8 cellular contexts compared by ENCODE assay signal in the genomic region with DNA sequence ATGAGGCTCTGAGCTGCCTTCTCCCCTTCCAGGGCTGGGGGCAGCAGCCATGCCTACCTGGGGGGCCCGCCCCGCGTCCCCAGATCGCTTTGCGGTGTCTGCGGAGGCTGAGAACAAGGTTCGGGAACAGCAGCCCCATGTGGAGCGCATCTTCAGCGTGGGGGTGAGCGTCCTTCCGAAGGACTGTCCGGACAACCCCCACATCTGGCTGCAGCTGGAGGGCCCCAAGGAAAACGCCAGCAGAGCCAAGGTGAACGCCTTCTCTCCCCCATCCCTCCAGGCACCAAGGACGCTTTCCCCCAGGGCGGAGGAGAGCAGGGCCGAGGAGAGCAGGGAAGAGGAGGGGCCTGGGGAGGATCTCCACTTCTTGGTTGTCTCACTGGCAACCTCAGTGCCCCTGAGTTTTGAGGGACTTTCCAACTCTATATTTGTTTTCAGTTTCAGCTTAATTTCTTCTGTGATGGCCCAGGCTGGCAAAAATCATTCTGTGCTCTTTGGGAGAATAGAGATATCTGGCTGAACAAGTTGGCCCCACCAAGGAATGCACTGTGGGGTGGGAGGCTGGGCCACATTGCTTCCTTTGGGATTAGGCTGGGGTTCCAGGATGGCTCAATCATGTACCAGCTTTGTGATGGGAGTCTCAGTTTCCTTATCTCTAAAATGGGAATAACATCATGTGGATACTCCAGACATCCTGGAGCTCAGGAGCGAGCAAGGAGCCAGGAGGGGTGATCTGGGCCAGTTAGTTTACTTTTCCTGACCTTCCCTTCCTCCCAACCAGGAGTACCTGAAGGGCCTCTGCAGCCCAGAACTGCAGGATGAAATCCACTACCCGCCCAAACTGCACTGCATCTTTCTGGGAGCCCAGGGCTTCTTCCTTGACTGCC. TPM values are rescaled to one million over a fixed set of nuclear protein-coding genes. Genes with fewer than 3 reads are reported as not detected.
DNase-seq lines count a peak whose midpoint lies in the region; ATAC-seq and TF ChIP-seq lines count a peak whose summit lies in the region.

No MANE protein-coding gene starts in this region.

- H3K36me3 ChIP-seq in lower lobe of right lung, result peaks cover 38% of the 10 kb centered on the region

- H3K36me3 Mint-ChIP-seq in central memory CD8-positive, alpha-beta T cell (ENCODE audit: insufficient read depth), result peaks cover 40% of the 10 kb centered on the region
- H3K36me3 Mint-ChIP-seq in stimulated activated memory B cell treated with anti-CD40 and anti-IgM and Interleukin-4, amounts not matched to agents 10 μg/mL and 1 μg/mL and 100 μg/mL, for 72 hours, result peaks cover 38% of the 10 kb centered on the region

- H3K27ac ChIP-seq in lower lobe of right lung, result peak overlapping the region; percentile 97

- H3K4me1 ChIP-seq in lower lobe of right lung, result peaks cover 48% of the 10 kb centered on the region

- no peaks in the 10 kb centered on the region for H3K9me3 Mint-ChIP-seq in central memory CD8-positive, alpha-beta T cell
- H3K9me3 Mint-ChIP-seq in stimulated activated memory B cell treated with anti-CD40 and anti-IgM and Interleukin-4, amounts not matched to agents 10 μg/mL and 1 μg/mL and 100 μg/mL, for 72 hours, result no peaks in the 10 kb centered on the region

- H3K27me3 ChIP-seq in lower lobe of right lung (ENCODE audit: low read depth), result no peaks in the 10 kb centered on the region

- H3K4me3 ChIP-seq in lower lobe of right lung, result peak overlapping the region; percentile 90

- H3K9me3 ChIP-seq in lower lobe of right lung, result no peaks in the 10 kb centered on the region

- peak overlapping the region; percentile 83 for H3K4me3 Mint-ChIP-seq in central memory CD8-positive, alpha-beta T cell
- H3K4me3 Mint-ChIP-seq in stimulated activated memory B cell treated with anti-CD40 and anti-IgM and Interleukin-4, amounts not matched to agents 10 μg/mL and 1 μg/mL and 100 μg/mL, for 72 hours, result peak overlapping the region; percentile 84

- peak overlapping the region; percentile 83 for H3K27ac Mint-ChIP-seq in central memory CD8-positive, alpha-beta T cell (ENCODE audit: low read depth)
- H3K27ac Mint-ChIP-seq in stimulated activated memory B cell treated with anti-CD40 and anti-IgM and Interleukin-4, amounts not matched to agents 10 μg/mL and 1 μg/mL and 100 μg/mL, for 72 hours, result peak overlapping the region; percentile 98

- no peak for TF ChIP-seq CTCF in lower lobe of right lung (IDR thresholded peaks at IDR 0.05)

- H3K27me3 Mint-ChIP-seq in central memory CD8-positive, alpha-beta T cell, result no peaks in the 10 kb centered on the region
- H3K27me3 Mint-ChIP-seq in stimulated activated memory B cell treated with anti-CD40 and anti-IgM and Interleukin-4, amounts not matched to agents 10 μg/mL and 1 μg/mL and 100 μg/mL, for 72 hours, result no peaks in the 10 kb centered on the region

- DNase-seq in EL (peak; percentile 69), T-helper 9 cell (peak; percentile 41), lower lobe of right lung (no peak), DMS 273 treated with DMSO at 0.1 percent for 48 hours (lab: John Stamatoyannopoulos, UW) (no peak)
- DNase-seq in central memory CD8-positive, alpha-beta T cell (ENCODE audit: low spot score in 2 of 2), result peak; percentile 23 to 48

- peak; percentile 45 for ATAC-seq in HG02642 (IDR thresholded peaks at IDR 0.05; ENCODE audit: poor library complexity, unreplicated experiment)
- peak; percentile 61 for ATAC-seq in central memory CD8-positive, alpha-beta T cell (replicated peaks; ENCODE audit: extremely low read depth, poor library complexity, severe bottlenecking)
- ATAC-seq in lower lobe of right lung, result peak; percentile 4 to 58
- ATAC-seq in stimulated activated memory B cell treated with anti-CD40 and anti-IgM and Interleukin-4, amounts not matched to agents 10 μg/mL and 1 μg/mL and 100 μg/mL, for 72 hours, result peak; percentile 71
- no peak for ATAC-seq in GM21367 (IDR thresholded peaks at IDR 0.05; ENCODE audit: unreplicated experiment)

- peaks cover 42% of the 10 kb centered on the region for H3K4me1 Mint-ChIP-seq in central memory CD8-positive, alpha-beta T cell
- H3K4me1 Mint-ChIP-seq in stimulated activated memory B cell treated with anti-CD40 and anti-IgM and Interleukin-4, amounts not matched to agents 10 μg/mL and 1 μg/mL and 100 μg/mL, for 72 hours, result peaks cover 43% of the 10 kb centered on the region

- intact Hi-C loops in lower lobe of right lung (cut with DNase I), result no loop called here

RNA-seq across cellular contexts. Expression of gene KHNYN, which starts 1.2 kb away (rescaled TPM):
- 61.4 TPM for total RNA-seq in lower lobe of right lung

RNA-seq across cellular contexts. Expression of gene CBLN3, which starts 1.5 kb away (rescaled TPM):
- total RNA-seq in lower lobe of right lung, result 2.3 TPM

RNA-seq across cellular contexts. Expression of gene SDR39U1, which starts 11.7 kb away (rescaled TPM):
- total RNA-seq in lower lobe of right lung, result 61.6 TPM

RNA-seq across cellular contexts. Expression of gene NYNRIN, which starts 32.1 kb away (rescaled TPM):
- 17.9 TPM for total RNA-seq in lower lobe of right lung

Comparison
In these comparisons a context has a peak if more than half of its experiments do, and no peak if none do; other contexts are left out.
1. DNase-seq: peak in EL (single experiment), T-helper 9 cell (single experiment) and central memory CD8-positive, alpha-beta T cell (2 of 2); none in lower lobe of right lung (single experiment) and DMS 273 treated with DMSO at 0.1 percent for 48 hours (single experiment).